ENCODE assay signal across 8 cellular contexts in genomic region chr7:151631968-151632749, GRCh38.
DNase-seq lines count a peak whose midpoint lies in the region; ATAC-seq, FAIRE-seq and TF ChIP-seq lines count a peak whose summit lies in the region.

No MANE protein-coding gene starts in this region.

- H3K9ac ChIP-seq in endothelial cell of umbilical vein (replicated peaks; ENCODE audit: extremely low read depth, insufficient read depth, low read length): peak overlapping the region; percentile 93

- peak overlapping the region; percentile 68 for H3K27ac ChIP-seq in CD8-positive, alpha-beta memory T cell (ENCODE audit: low read depth, low read length)
- peak overlapping the region; percentile 66 for H3K27ac ChIP-seq in endothelial cell of umbilical vein (ENCODE audit: insufficient read depth, low read depth, low read length)

- ATAC-seq in GM19351 (IDR thresholded peaks at IDR 0.05; ENCODE audit: unreplicated experiment): peak; percentile 73
- ATAC-seq in HG03460 (IDR thresholded peaks at IDR 0.05; ENCODE audit: unreplicated experiment): peak; percentile 66

- peak overlapping the region; percentile 99 for H3K4me2 ChIP-seq in endothelial cell of umbilical vein (ENCODE audit: insufficient read depth, low read length)

- no peaks in the 10 kb centered on the region for H3K27me3 Mint-ChIP-seq in CD8-positive, alpha-beta memory T cell

- BruUV-seq in endothelial cell of umbilical vein (replicated peaks; lab: Mats Ljungman, UMichigan): no TSS peak

- peaks cover 21 to 41% (median 39%) of the 10 kb centered on the region in 3 donors for H3K4me1 Mint-ChIP-seq in CD8-positive, alpha-beta memory T cell

- H3K36me3 Mint-ChIP-seq in CD8-positive, alpha-beta memory T cell: peaks cover 0 to 11% (median 3%) of the 10 kb centered on the region in 3 donors

- peak; percentile 33 to 40 for TF ChIP-seq CTCF in endothelial cell of umbilical vein (IDR thresholded peaks at IDR 0.05; ENCODE audit: extremely low read depth in 1 of 2, insufficient read depth in 1 of 2, low read depth in 1 of 2, low read length in 2 of 2)

- H3K4me3 Mint-ChIP-seq in CD8-positive, alpha-beta memory T cell: peak overlapping the region; percentile 95 to 100 (median 98)

- peaks cover 42% of the 10 kb centered on the region for H3K79me2 ChIP-seq in endothelial cell of umbilical vein (ENCODE audit: control insufficient read depth, insufficient read depth, low read length)

- H3K4me1 ChIP-seq in CD8-positive, alpha-beta memory T cell (ENCODE audit: insufficient read depth, low read length): peaks cover 21% of the 10 kb centered on the region
- peaks cover 22% of the 10 kb centered on the region for H3K4me1 ChIP-seq in endothelial cell of umbilical vein (ENCODE audit: control insufficient read depth, extremely low read depth, insufficient read depth, low read length)
- H3K4me1 ChIP-seq in mononuclear cell (ENCODE audit: insufficient read depth, low read length): peaks cover 19% of the 10 kb centered on the region

- dilution Hi-C loops in endothelial cell of umbilical vein (cut with MboI; ENCODE audit: extremely low pct_ligation_motif_present, low sequenced_read_pairs): no loop called here

- H3K9me3 ChIP-seq in CD8-positive, alpha-beta memory T cell (ENCODE audit: low read length): no peaks in the 10 kb centered on the region
- no peaks in the 10 kb centered on the region for H3K9me3 ChIP-seq in endothelial cell of umbilical vein (replicated peaks; ENCODE audit: control insufficient read depth, insufficient read depth, low read length)
- H3K9me3 ChIP-seq in mononuclear cell (ENCODE audit: low read depth, low read length): no peaks in the 10 kb centered on the region

- H3K27me3 ChIP-seq in CD8-positive, alpha-beta memory T cell (ENCODE audit: insufficient read depth, low read length, poor library complexity, severe bottlenecking): no peaks in the 10 kb centered on the region
- H3K27me3 ChIP-seq in endothelial cell of umbilical vein (ENCODE audit: control insufficient read depth in 2 of 2, insufficient read depth in 2 of 2, low read length in 2 of 2): no peaks in the 10 kb centered on the region
- H3K27me3 ChIP-seq in mononuclear cell (ENCODE audit: insufficient read depth, low read length): no peaks in the 10 kb centered on the region

- H3K36me3 ChIP-seq in CD8-positive, alpha-beta memory T cell (ENCODE audit: insufficient read depth, low read length): no peaks in the 10 kb centered on the region
- H3K36me3 ChIP-seq in endothelial cell of umbilical vein (ENCODE audit: control insufficient read depth in 2 of 2, extremely low read depth in 1 of 2, insufficient read depth in 2 of 2, low read length in 2 of 2): no peaks in the 10 kb centered on the region

- peak overlapping the region; percentile 74 for H2AFZ ChIP-seq in endothelial cell of umbilical vein (ENCODE audit: low read depth, low read length)

- CTCF ChIA-PET in CD8-positive, alpha-beta memory T cell (lab: Charles Lee): interaction anchor here (0.7 to 2.6 kb wide), 17 partner anchors 9 to 317 kb away, joined by 3 to 13 read pairs (median 4); no protein-coding TSS in a partner anchor
- CTCF ChIA-PET in endothelial cell of umbilical vein (lab: Charles Lee): interaction anchor here (0.7 to 6.8 kb wide), 37 partner anchors 9 to 551 kb away, joined by 3 to 50 read pairs (median 5); partner anchors contain the start of genes FASTK and RHEB

- POLR2A ChIA-PET in CD8-positive, alpha-beta memory T cell (lab: Charles Lee): interaction anchor here (0.5 to 2.4 kb wide), 6 partner anchors 10 to 244 kb away, joined by 3 to 10 read pairs (median 3); partner anchors contain the start of genes PRKAG2 and RHEB
- POLR2A ChIA-PET in endothelial cell of umbilical vein (lab: Charles Lee): interaction anchor here (0.7 kb wide), 1 partner anchor 79 kb away, joined by 3 read pairs; no protein-coding TSS in a partner anchor

- FAIRE-seq in endothelial cell of umbilical vein (lab: Jason Lieb, UNC): no peak

- H3K9me1 ChIP-seq in endothelial cell of umbilical vein (replicated peaks; ENCODE audit: control insufficient read depth, extremely low read depth, insufficient read depth, low read length): no peaks in the 10 kb centered on the region

- peak; percentile 74 for TF ChIP-seq POLR2A in endothelial cell of umbilical vein (IDR thresholded peaks at IDR 0.05; ENCODE audit: low read depth, low read length)

- intact Hi-C loops in endothelial cell of umbilical vein (cut with micrococcal nuclease): loop anchor here (1.0 to 5.0 kb wide), 9 partner anchors 8 to 264 kb away; no protein-coding TSS in a partner anchor

- peak; percentile 83 to 90 (median 88) for DNase-seq in CD8-positive, alpha-beta memory T cell
- peak; percentile 64 to 65 for DNase-seq in NOMO-1 (lab: John Stamatoyannopoulos, UW; ENCODE audit: unreplicated experiment in 2 of 2)
- DNase-seq in activated CD8-positive, alpha-beta memory T cell treated with anti-CD3 and anti-CD28 coated beads, Interleukin-2, amount 50 U/mL, for 4 hours: peak; percentile 93
- DNase-seq in endothelial cell of umbilical vein (ENCODE audit: low read depth, low spot score): peak; percentile 68
- peak; percentile 87 for DNase-seq in stimulated activated CD8-positive, alpha-beta memory T cell treated with anti-CD3 and anti-CD28 coated beads, Interleukin-4, amount 100 ng/mL, for 24 hours (ENCODE audit: low read depth)

- no peaks in the 10 kb centered on the region for H4K20me1 ChIP-seq in endothelial cell of umbilical vein (replicated peaks; ENCODE audit: control insufficient read depth, extremely low read depth, insufficient read depth, low read length)

- H3K9me3 Mint-ChIP-seq in CD8-positive, alpha-beta memory T cell: peaks cover 0 to 5% (median 0%) of the 10 kb centered on the region in 5 donors

- H3K4me3 ChIP-seq in CD8-positive, alpha-beta memory T cell (ENCODE audit: low read length): peak overlapping the region; percentile 84
- peak overlapping the region; percentile 97 to 100 (median 99) for H3K4me3 ChIP-seq in endothelial cell of umbilical vein (replicated peaks in 1 of 3; ENCODE audit: insufficient read depth in 1 of 3, low read depth in 1 of 3, low read length in 3 of 3)
- peak overlapping the region; percentile 58 for H3K4me3 ChIP-seq in mononuclear cell (ENCODE audit: low read length)

- H3K27ac Mint-ChIP-seq in CD8-positive, alpha-beta memory T cell: peak overlapping the region; percentile 90 to 99 (median 96)

TF ChIP-seq in endothelial cell of umbilical vein, 7 proteins besides CTCF, POLR2A, EP300 and RAD21:
- TF ChIP-seq MAX (IDR thresholded peaks at IDR 0.05; ENCODE audit: insufficient read depth, insufficient read length) (no peak), MYC (IDR thresholded peaks at IDR 0.05; ENCODE audit: low read depth, low read length) (no peak), EZH2 (IDR thresholded peaks at IDR 0.05; ENCODE audit: borderline replicate concordance, low read depth, low read length, severe bottlenecking) (no peak), POLR2AphosphoS5 (IDR thresholded peaks at IDR 0.05; ENCODE audit: insufficient read depth, low read depth, low read length) (peak; percentile 74), FOS (IDR thresholded peaks at IDR 0.05; ENCODE audit: borderline replicate concordance, insufficient read depth, low read length) (no peak)
TF ChIP-seq in endothelial cell of umbilical vein: peak in this region for 1.

Comparison
In these comparisons a context has a peak if more than half of its experiments do, and no peak if none do; other contexts are left out.
1. Peak in every context shown above with its lines: DNase-seq, ATAC-seq, H3K4me3 ChIP-seq and H3K27ac ChIP-seq.